In genomic region chr2:19261061-19261460, GRCh38 we compare ENCODE assay signal across 6 cellular contexts.
"Had no signal": no experiment of that assay in that cellular context is flagged by ENCODE, and none has a peak within 500 bp of the region (broad histone marks: within the 10 kb centered on the region; RNA-seq: fewer than 3 reads in every experiment).

No MANE protein-coding gene starts in this region.

- H3K4me1 ChIP-seq: HAP-1 had no signal

- H3K9me3 ChIP-seq: HAP-1 had no signal

- H3K4me2 ChIP-seq: GM23338 had no signal

- H3K36me3 ChIP-seq: HAP-1 had no signal

- H3K4me3 ChIP-seq: GM23338, HAP-1 had no signal

- H3K27ac ChIP-seq: HL-60 had no signal

- DNase-seq: HFFc6 had no signal

- H2AFZ ChIP-seq: GM23338 had no signal

- ATAC-seq: GM23338, HCT116, HepG2 had no signal
